ENCODE assay signal across 15 cellular contexts in genomic region chr21:31457675-31458074, GRCh38.
DNase-seq lines count a peak whose midpoint lies in the region; ATAC-seq, FAIRE-seq and TF ChIP-seq lines count a peak whose summit lies in the region.
"Had no signal": no experiment of that assay in that cellular context is flagged by ENCODE, and none has a peak within 500 bp of the region (broad histone marks: within the 10 kb centered on the region; RNA-seq: fewer than 3 reads in every experiment).

No MANE protein-coding gene starts in this region.

- no peaks in the 10 kb centered on the region for H4K20me1 ChIP-seq in HepG2 (ENCODE audit: insufficient read depth, low read length)

- H3K36me3 ChIP-seq in WERI-Rb-1 (no peaks in the 10 kb centered on the region; the same call in 1 of the 2 replicates), HepG2 (replicated peaks in 1 of 2; ENCODE audit: control insufficient read depth in 1 of 2, insufficient read depth in 2 of 2, low read length in 2 of 2) (no peaks in the 10 kb centered on the region)

- H3K9me3 Mint-ChIP-seq in mesothelial cell of epicardium = peaks cover 7% of the 10 kb centered on the region
- H3K9me3 Mint-ChIP-seq in activated CD8-positive, alpha-beta T cell treated with anti-CD3 and anti-CD28 coated beads for 36 hours = peaks cover 2% of the 10 kb centered on the region

- TF ChIP-seq CTCF in WERI-Rb-1 (IDR thresholded peaks at IDR 0.05; ENCODE audit: low read depth, low read length) = peak; percentile 54
- no peak for TF ChIP-seq CTCF in HepG2 (CRISPR knock-in tag; IDR thresholded peaks at IDR 0.05)
- no peak for TF ChIP-seq CTCF in mesothelial cell of epicardium (IDR thresholded peaks at IDR 0.05; ENCODE audit: unreplicated experiment)
- TF ChIP-seq CTCF in activated CD8-positive, alpha-beta T cell treated with anti-CD3 and anti-CD28 coated beads for 36 hours (IDR thresholded peaks at IDR 0.05) = no peak

- no peaks in the 10 kb centered on the region for H3K9me3 ChIP-seq in WERI-Rb-1 (ENCODE audit: severe bottlenecking)
- H3K9me3 ChIP-seq in HepG2 (ENCODE audit: low read length) = no peaks in the 10 kb centered on the region
- H3K9me3 ChIP-seq: mucosa of descending colon had no signal

- in situ Hi-C loops in ACHN (cut with HindIII; ENCODE audit: low pct_ligation_motif_present, low pct_unique_long_range_greater_than_20kb, low sequenced_read_pairs) = no loop called here
- in situ Hi-C loops in HepG2 (cut with HindIII; ENCODE audit: extremely low pct_ligation_motif_present, low pct_unique_long_range_greater_than_20kb) = no loop called here

- no peaks in the 10 kb centered on the region for H3K4me1 Mint-ChIP-seq in mesothelial cell of epicardium
- peaks cover 14% of the 10 kb centered on the region for H3K4me1 Mint-ChIP-seq in activated CD8-positive, alpha-beta T cell treated with anti-CD3 and anti-CD28 coated beads for 36 hours (ENCODE audit: low read depth)

- no peak overlapping the region for H3K27ac Mint-ChIP-seq in mesothelial cell of epicardium
- H3K27ac Mint-ChIP-seq in activated CD8-positive, alpha-beta T cell treated with anti-CD3 and anti-CD28 coated beads for 36 hours = no peak overlapping the region
- H3K27ac Mint-ChIP-seq: activated CD8-positive, alpha-beta T cell treated with anti-CD3 and anti-CD28 coated beads, Interleukin-2, amount 10 ng/mL, durations not matched to agents 7 days and 5 days had no signal

- BruUV-seq in HepG2 (replicated peaks; lab: Mats Ljungman, UMichigan) = no TSS peak

- no peak overlapping the region for H3K4me3 Mint-ChIP-seq in mesothelial cell of epicardium
- H3K4me3 Mint-ChIP-seq in activated CD8-positive, alpha-beta T cell treated with anti-CD3 and anti-CD28 coated beads for 36 hours = no peak overlapping the region
- H3K4me3 Mint-ChIP-seq: activated CD8-positive, alpha-beta T cell treated with anti-CD3 and anti-CD28 coated beads, Interleukin-2, amount 10 ng/mL, durations not matched to agents 7 days and 5 days had no signal

- ATAC-seq in HepG2 = peak; percentile 58
- no peak for ATAC-seq in GM19397 (IDR thresholded peaks at IDR 0.05; ENCODE audit: unreplicated experiment)
- no peak for ATAC-seq in activated CD8-positive, alpha-beta T cell treated with anti-CD3 and anti-CD28 coated beads for 36 hours
- ATAC-seq: activated CD8-positive, alpha-beta T cell treated with anti-CD3 and anti-CD28 coated beads, Interleukin-2, amount 10 ng/mL, durations not matched to agents 7 days and 5 days; mucosa of descending colon had no signal

- H2AFZ ChIP-seq in HepG2 (ENCODE audit: low read length) = no peak overlapping the region

- FAIRE-seq in HTR-8/SVneo (lab: Jason Lieb, UNC) (peak; percentile 16), HepG2 (lab: Jason Lieb, UNC) (no peak)
- FAIRE-seq: RCC 7860 had no signal

- peaks cover 23% of the 10 kb centered on the region for H3K36me3 Mint-ChIP-seq in mesothelial cell of epicardium
- peaks cover 2% of the 10 kb centered on the region for H3K36me3 Mint-ChIP-seq in activated CD8-positive, alpha-beta T cell treated with anti-CD3 and anti-CD28 coated beads for 36 hours (ENCODE audit: low read depth)

- H3K4me3 ChIP-seq in WERI-Rb-1 (ENCODE audit: low read depth, low read length) = no peak overlapping the region
- H3K4me3 ChIP-seq in HepG2 (replicated peaks in 1 of 3; ENCODE audit: insufficient read depth in 1 of 3, low read depth in 2 of 3, low read length in 3 of 3) = no peak overlapping the region
- H3K4me3 ChIP-seq: mucosa of descending colon, smooth muscle cell had no signal

- H3K27ac ChIP-seq in WERI-Rb-1 = no peak overlapping the region
- H3K27ac ChIP-seq in HepG2 (ENCODE audit: extremely low read length, insufficient read depth, low read length) = no peak overlapping the region

- H3K27me3 ChIP-seq in WERI-Rb-1 (ENCODE audit: insufficient read depth, low read depth, severe bottlenecking) (no peaks in the 10 kb centered on the region), HepG2 (ENCODE audit: control insufficient read depth in 1 of 2, insufficient read depth in 2 of 2, low read length in 2 of 2) (no peaks in the 10 kb centered on the region)

- DNase-seq in ACHN (peak; percentile 3), HTR-8/SVneo (ENCODE audit: insufficient read length, low spot score) (peak; percentile 15), WERI-Rb-1 (peak; percentile 18), HepG2 (ENCODE audit: low spot score) (no peak), mesothelial cell of epicardium (ENCODE audit: low spot score in 2 of 2, unreplicated experiment in 2 of 2) (no peak)
- no peak for DNase-seq in activated CD8-positive, alpha-beta memory T cell treated with anti-CD3 and anti-CD28 coated beads for 24 hours
- no peak for DNase-seq in activated CD8-positive, alpha-beta T cell treated with anti-CD3 and anti-CD28 coated beads for 36 hours
- DNase-seq: activated CD8-positive, alpha-beta T cell treated with anti-CD3 and anti-CD28 coated beads, Interleukin-2, amount 10 ng/mL, durations not matched to agents 7 days and 5 days; GDM1; mucosa of descending colon; NCI-H526 treated with DMSO at 0.1 percent for 48 hours; stimulated activated naive CD4-positive, alpha-beta T cell had no signal

- TF ChIP-seq EP300 in HepG2 (IDR thresholded peaks at IDR 0.05; ENCODE audit: low read depth in 2 of 2, low read length in 2 of 2) (no peak), HepG2 (CRISPR knock-in tag; IDR thresholded peaks at IDR 0.05; ENCODE audit: borderline replicate concordance) (no peak)

- intact Hi-C loops in HepG2 (cut with micrococcal nuclease; ENCODE audit: unreplicated experiment) = no loop called here
- intact Hi-C loops in activated CD8-positive, alpha-beta T cell treated with anti-CD3 and anti-CD28 coated beads for 36 hours (cut with micrococcal nuclease) = no loop called here

- no peaks in the 10 kb centered on the region for H3K79me2 ChIP-seq in HepG2 (ENCODE audit: insufficient read depth, low read length)

- TF ChIP-seq POLR2A in HepG2 (IDR thresholded peaks at IDR 0.05; ENCODE audit: insufficient read depth in 1 of 2, low read depth in 2 of 2, low read length in 2 of 2) = no peak

- CTCF ChIA-PET in HepG2 (lab: Yijun Ruan, JAX; ENCODE audit: low intra/inter-chr PET ratio, low total read pairs) = no interaction called here
- CTCF ChIA-PET in activated CD8-positive, alpha-beta T cell treated with anti-CD3 and anti-CD28 coated beads for 36 hours (lab: Charles Lee) = no interaction called here

- POLR2A ChIA-PET in HepG2 (lab: Yijun Ruan, JAX) = no interaction called here
- POLR2A ChIA-PET in activated CD8-positive, alpha-beta T cell treated with anti-CD3 and anti-CD28 coated beads for 36 hours (lab: Charles Lee) = no interaction called here

- no peaks in the 10 kb centered on the region for H3K4me1 ChIP-seq in HepG2 (ENCODE audit: insufficient read depth, low read length)

- 64% methylated on average over 1 of the region's 1 CpG for WGBS in HepG2 (ENCODE audit: low lambda C conversion rate)

- no peak overlapping the region for H3K4me2 ChIP-seq in HepG2 (ENCODE audit: low read depth, low read length)
- H3K4me2 ChIP-seq: smooth muscle cell had no signal

- no peak for TF ChIP-seq RAD21 in HepG2 (CRISPR knock-in tag; IDR thresholded peaks at IDR 0.05)

- no peak overlapping the region for H3K9ac ChIP-seq in HepG2 (ENCODE audit: insufficient read depth, low read depth, low read length)

- no peaks in the 10 kb centered on the region for H3K27me3 Mint-ChIP-seq in mesothelial cell of epicardium (ENCODE audit: low read depth)
- no peaks in the 10 kb centered on the region for H3K27me3 Mint-ChIP-seq in activated CD8-positive, alpha-beta T cell treated with anti-CD3 and anti-CD28 coated beads for 36 hours

TF ChIP-seq in HepG2, 621 proteins besides CTCF, POLR2A, EP300 and RAD21 (continues in another document):
- TF ChIP-seq, protein P1, sequence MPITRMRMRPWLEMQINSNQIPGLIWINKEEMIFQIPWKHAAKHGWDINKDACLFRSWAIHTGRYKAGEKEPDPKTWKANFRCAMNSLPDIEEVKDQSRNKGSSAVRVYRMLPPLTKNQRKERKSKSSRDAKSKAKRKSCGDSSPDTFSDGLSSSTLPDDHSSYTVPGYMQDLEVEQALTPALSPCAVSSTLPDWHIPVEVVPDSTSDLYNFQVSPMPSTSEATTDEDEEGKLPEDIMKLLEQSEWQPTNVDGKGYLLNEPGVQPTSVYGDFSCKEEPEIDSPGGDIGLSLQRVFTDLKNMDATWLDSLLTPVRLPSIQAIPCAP (CRISPR knock-in tag; IDR thresholded peaks at IDR 0.05; ENCODE audit: low read depth) = no peak
- TF ChIP-seq, protein P2, sequence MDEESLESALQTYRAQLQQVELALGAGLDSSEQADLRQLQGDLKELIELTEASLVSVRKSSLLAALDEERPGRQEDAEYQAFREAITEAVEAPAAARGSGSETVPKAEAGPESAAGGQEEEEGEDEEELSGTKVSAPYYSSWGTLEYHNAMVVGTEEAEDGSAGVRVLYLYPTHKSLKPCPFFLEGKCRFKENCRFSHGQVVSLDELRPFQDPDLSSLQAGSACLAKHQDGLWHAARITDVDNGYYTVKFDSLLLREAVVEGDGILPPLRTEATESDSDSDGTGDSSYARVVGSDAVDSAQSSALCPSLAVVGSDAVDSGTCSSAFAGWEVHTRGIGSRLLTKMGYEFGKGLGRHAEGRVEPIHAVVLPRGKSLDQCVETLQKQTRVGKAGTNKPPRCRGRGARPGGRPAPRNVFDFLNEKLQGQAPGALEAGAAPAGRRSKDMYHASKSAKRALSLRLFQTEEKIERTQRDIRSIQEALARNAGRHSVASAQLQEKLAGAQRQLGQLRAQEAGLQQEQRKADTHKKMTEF (CRISPR knock-in tag; IDR thresholded peaks at IDR 0.05) = no peak
- TF ChIP-seq RXRA (CRISPR knock-in tag; IDR thresholded peaks at IDR 0.05) = no peak
- no peak for TF ChIP-seq ZBTB44 (CRISPR knock-in tag; IDR thresholded peaks at IDR 0.05)
- no peak for TF ChIP-seq NPAS2 (CRISPR knock-in tag; IDR thresholded peaks at IDR 0.05; ENCODE audit: borderline replicate concordance)
- TF ChIP-seq ZBTB38 (CRISPR knock-in tag; IDR thresholded peaks at IDR 0.05) = no peak
- TF ChIP-seq SALL1 (CRISPR knock-in tag; IDR thresholded peaks at IDR 0.05) = no peak
- no peak for TF ChIP-seq CBX5 (CRISPR knock-in tag; IDR thresholded peaks at IDR 0.05; ENCODE audit: borderline replicate concordance)

Comparison
In these comparisons a context has a peak if more than half of its experiments do, and no peak if none do; other contexts are left out.
1. DNase-seq: peak in ACHN (single experiment), HTR-8/SVneo (single experiment) and WERI-Rb-1 (single experiment); none in HepG2 (single experiment), mesothelial cell of epicardium (0 of 2), activated CD8-positive, alpha-beta memory T cell treated with anti-CD3 and anti-CD28 coated beads for 24 hours (single experiment) and activated CD8-positive, alpha-beta T cell treated with anti-CD3 and anti-CD28 coated beads for 36 hours (single experiment).